In the genomic region with DNA sequence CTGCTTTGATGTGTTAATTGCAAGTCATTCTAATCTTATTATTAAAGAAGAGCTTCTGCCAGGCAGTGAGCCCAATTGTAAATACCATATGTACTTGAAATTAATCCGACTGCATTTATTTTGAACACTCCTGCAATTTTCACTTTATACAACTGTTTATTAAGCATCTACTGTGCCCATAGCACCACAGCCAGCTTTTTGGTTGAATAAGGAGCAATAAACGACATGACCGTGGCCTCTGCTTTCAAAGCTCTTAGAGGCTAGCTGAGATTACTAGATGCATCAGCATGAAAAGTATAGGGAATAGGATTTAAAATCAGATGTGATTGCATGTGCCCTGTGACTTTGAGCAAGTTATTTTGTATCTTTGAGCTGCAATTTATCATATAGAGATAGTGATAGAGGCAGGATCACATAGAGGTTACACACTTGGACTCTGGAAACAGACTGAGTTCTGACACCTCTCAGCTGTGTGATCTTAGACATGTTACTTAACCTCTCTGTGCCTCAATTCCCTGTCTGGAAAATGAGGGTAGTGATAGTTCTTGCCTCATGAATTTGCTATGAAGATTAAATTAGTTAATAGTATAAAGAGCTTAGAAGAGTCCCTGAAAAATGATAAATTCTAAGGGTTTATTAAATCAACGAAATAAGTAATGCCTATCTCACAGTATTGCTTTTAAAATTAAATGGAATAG, we compare ENCODE assay signal across 18 cellular contexts.
A peak's percentile ranks its signal among the peaks of the same experiment; 100 is the strongest.
DNase-seq lines count a peak whose midpoint lies in the region; ATAC-seq, FAIRE-seq and TF ChIP-seq lines count a peak whose summit lies in the region.
"Had no signal": no experiment of that assay in that cellular context is flagged by ENCODE, and none has a peak within 500 bp of the region (broad histone marks: within the 10 kb centered on the region; RNA-seq: fewer than 3 reads in every experiment).

No MANE protein-coding gene starts in this region.

- H3K27me3 Mint-ChIP-seq in Caco-2 (ENCODE audit: insufficient read depth, unreplicated experiment), result no peaks in the 10 kb centered on the region

- DNase-seq in HepG2 (ENCODE audit: low spot score) (no peak), right lobe of liver (no peak), NCI-H524 treated with DMSO at 0.1 percent for 48 hours (lab: John Stamatoyannopoulos, UW) (peak; percentile 66), WERI-Rb-1 (no peak), islet precursor cell (peak; percentile 6), RWPE1 (ENCODE audit: low spot score) (no peak), GM19240 (ENCODE audit: insufficient read length, low spot score) (no peak), Caco-2 (no peak)
- DNase-seq: CD8-positive, alpha-beta T cell; H7; HFFc6 had no signal

- BruUV-seq in HepG2 (replicated peaks; lab: Mats Ljungman, UMichigan), result no TSS peak
- BruUV-seq in Caco-2 (replicated peaks; lab: Mats Ljungman, UMichigan), result no TSS peak

- H2AFZ ChIP-seq in HepG2 (ENCODE audit: low read length), result no peak overlapping the region

- no peaks in the 10 kb centered on the region for H3K9me3 Mint-ChIP-seq in Caco-2 (ENCODE audit: unreplicated experiment)
- H3K9me3 Mint-ChIP-seq: CD8-positive, alpha-beta T cell had no signal

- H3K9ac ChIP-seq in HepG2 (ENCODE audit: insufficient read depth, low read depth, low read length), result no peak overlapping the region
- H3K9ac ChIP-seq: BLaER1 treated with 17β-estradiol and CSF1 and Interleukin-3, amounts not matched to agents 10 nM and 100 nM had no signal

- in situ Hi-C loops in HepG2 (cut with HindIII; ENCODE audit: extremely low pct_ligation_motif_present, low pct_unique_long_range_greater_than_20kb), result no loop called here

- no peaks in the 10 kb centered on the region for H3K36me3 Mint-ChIP-seq in Caco-2 (ENCODE audit: insufficient read depth, unreplicated experiment)
- H3K36me3 Mint-ChIP-seq: CD8-positive, alpha-beta T cell had no signal

- no peak for ATAC-seq in HepG2
- no peak for ATAC-seq in right lobe of liver
- ATAC-seq: CD8-positive, alpha-beta T cell; HCT116 had no signal

- H3K4me1 Mint-ChIP-seq in Caco-2 (ENCODE audit: low read depth, unreplicated experiment), result no peaks in the 10 kb centered on the region

- H3K27ac Mint-ChIP-seq in Caco-2 (ENCODE audit: unreplicated experiment), result no peak overlapping the region
- H3K27ac Mint-ChIP-seq: CD8-positive, alpha-beta T cell; HFFc6 had no signal

- no peak overlapping the region for H3K4me3 Mint-ChIP-seq in Caco-2 (ENCODE audit: unreplicated experiment)
- H3K4me3 Mint-ChIP-seq: CD8-positive, alpha-beta T cell; GM23338; HFFc6 had no signal

- POLR2A ChIA-PET in HepG2 (lab: Yijun Ruan, JAX), result no interaction called here
- POLR2A ChIA-PET in RWPE1 (lab: Yijun Ruan, JAX; ENCODE audit: low non-redundant PET), result no interaction called here
- POLR2A ChIA-PET in Caco-2 (lab: Charles Lee), result no interaction called here

- TF ChIP-seq CTCF in HepG2 (CRISPR knock-in tag; IDR thresholded peaks at IDR 0.05) (no peak), right lobe of liver (IDR thresholded peaks at IDR 0.05) (no peak), WERI-Rb-1 (IDR thresholded peaks at IDR 0.05; ENCODE audit: low read depth, low read length) (no peak), RWPE1 (conservative IDR thresholded peaks at IDR 0.05; ENCODE audit: low read depth) (no peak), Caco-2 (IDR thresholded peaks at IDR 0.05; ENCODE audit: insufficient read depth in 1 of 2, low read depth in 1 of 2, low read length in 1 of 2, severe bottlenecking in 1 of 2, unreplicated experiment in 1 of 2) (no peak)

- TF ChIP-seq RAD21 in HepG2 (CRISPR knock-in tag; IDR thresholded peaks at IDR 0.05), result no peak

- no peak overlapping the region for H3K27ac ChIP-seq in HepG2 (ENCODE audit: extremely low read length, insufficient read depth, low read length)
- H3K27ac ChIP-seq in right lobe of liver, result no peak overlapping the region
- peak overlapping the region; percentile 2; the same call in 1 of the 2 replicates for H3K27ac ChIP-seq in WERI-Rb-1
- no peak overlapping the region for H3K27ac ChIP-seq in RWPE1
- H3K27ac ChIP-seq: 22Rv1; BLaER1 treated with 17β-estradiol and CSF1 and Interleukin-3, amounts not matched to agents 10 nM and 100 nM had no signal

- H3K27me3 ChIP-seq in HepG2 (ENCODE audit: control insufficient read depth in 1 of 2, insufficient read depth in 2 of 2, low read length in 2 of 2) (peaks cover 2 to 20% of the 10 kb centered on the region in 2 experiments; a peak in 3 of 5 replicates), right lobe of liver (no peaks in the 10 kb centered on the region), WERI-Rb-1 (ENCODE audit: insufficient read depth, low read depth, severe bottlenecking) (no peaks in the 10 kb centered on the region), Caco-2 (replicated peaks; ENCODE audit: control insufficient read depth, insufficient read depth, low read length) (no peaks in the 10 kb centered on the region)
- H3K27me3 ChIP-seq: BLaER1 treated with 17β-estradiol and CSF1 and Interleukin-3, amounts not matched to agents 10 nM and 100 nM had no signal

- no peaks in the 10 kb centered on the region for H3K36me3 ChIP-seq in HepG2 (replicated peaks in 1 of 2; ENCODE audit: control insufficient read depth in 1 of 2, insufficient read depth in 2 of 2, low read length in 2 of 2)
- H3K36me3 ChIP-seq in right lobe of liver, result no peaks in the 10 kb centered on the region
- no peaks in the 10 kb centered on the region for H3K36me3 ChIP-seq in WERI-Rb-1
- H3K36me3 ChIP-seq in Caco-2 (ENCODE audit: control insufficient read depth, insufficient read depth, low read length), result no peaks in the 10 kb centered on the region
- H3K36me3 ChIP-seq: BLaER1 treated with 17β-estradiol and CSF1 and Interleukin-3, amounts not matched to agents 10 nM and 100 nM had no signal

- CTCF ChIA-PET in HepG2 (lab: Yijun Ruan, JAX; ENCODE audit: low intra/inter-chr PET ratio, low total read pairs) (no interaction called here), RWPE1 (lab: Yijun Ruan, JAX) (no interaction called here), Caco-2 (lab: Charles Lee) (no interaction called here)

- no peak overlapping the region for H3K4me2 ChIP-seq in HepG2 (ENCODE audit: low read depth, low read length)
- H3K4me2 ChIP-seq: BLaER1 treated with 17β-estradiol and CSF1 and Interleukin-3, amounts not matched to agents 10 nM and 100 nM had no signal

- 35% methylated on average over 4 of the region's 4 CpGs for WGBS in HepG2 (ENCODE audit: low lambda C conversion rate)
- 70% methylated on average over 4 of the region's 4 CpGs for WGBS in right lobe of liver (ENCODE audit: insufficient coverage, low coverage, low lambda C conversion rate, missing lambda C conversion rate)

- TF ChIP-seq EP300 in HepG2 (IDR thresholded peaks at IDR 0.05; ENCODE audit: low read depth in 2 of 2, low read length in 2 of 2), result no peak
- TF ChIP-seq EP300 in HepG2 (CRISPR knock-in tag; IDR thresholded peaks at IDR 0.05; ENCODE audit: borderline replicate concordance), result no peak

- H3K9me3 ChIP-seq in HepG2 (ENCODE audit: low read length) (no peaks in the 10 kb centered on the region), right lobe of liver (no peaks in the 10 kb centered on the region), WERI-Rb-1 (ENCODE audit: severe bottlenecking) (no peaks in the 10 kb centered on the region), Caco-2 (peaks cover 3% of the 10 kb centered on the region; the same call in 1 of the 2 replicates)
- H3K9me3 ChIP-seq: BLaER1 treated with 17β-estradiol and CSF1 and Interleukin-3, amounts not matched to agents 10 nM and 100 nM had no signal

- TF ChIP-seq POLR2A in HepG2 (IDR thresholded peaks at IDR 0.05; ENCODE audit: insufficient read depth in 1 of 2, low read depth in 2 of 2, low read length in 2 of 2) (no peak), right lobe of liver (IDR thresholded peaks at IDR 0.05) (no peak)

- H4K20me1 ChIP-seq in HepG2 (ENCODE audit: insufficient read depth, low read length), result no peaks in the 10 kb centered on the region
- H4K20me1 ChIP-seq: BLaER1 treated with 17β-estradiol and CSF1 and Interleukin-3, amounts not matched to agents 10 nM and 100 nM had no signal

- intact Hi-C loops in HepG2 (cut with micrococcal nuclease; ENCODE audit: unreplicated experiment) (no loop called here), right lobe of liver (cut with DNase I) (no loop called here), Caco-2 (cut with micrococcal nuclease; ENCODE audit: unreplicated experiment) (no loop called here)

- no peaks in the 10 kb centered on the region for H3K4me1 ChIP-seq in HepG2 (ENCODE audit: insufficient read depth, low read length)
- H3K4me1 ChIP-seq in right lobe of liver, result no peaks in the 10 kb centered on the region
- no peaks in the 10 kb centered on the region for H3K4me1 ChIP-seq in Caco-2

- no peaks in the 10 kb centered on the region for H3K79me2 ChIP-seq in HepG2 (ENCODE audit: insufficient read depth, low read length)

- no peak for FAIRE-seq in HepG2 (lab: Jason Lieb, UNC)
- FAIRE-seq: G401.6, GM12891, GM19239 had no signal

- H3K4me3 ChIP-seq in HepG2 (replicated peaks in 1 of 3; ENCODE audit: insufficient read depth in 1 of 3, low read depth in 2 of 3, low read length in 3 of 3), result no peak overlapping the region
- H3K4me3 ChIP-seq in right lobe of liver, result no peak overlapping the region
- no peak overlapping the region for H3K4me3 ChIP-seq in WERI-Rb-1 (ENCODE audit: low read depth, low read length)
- no peak overlapping the region for H3K4me3 ChIP-seq in Caco-2 (ENCODE audit: low read depth, low read length)
- H3K4me3 ChIP-seq: BLaER1 treated with 17β-estradiol and CSF1 and Interleukin-3, amounts not matched to agents 10 nM and 100 nM; GM23338 had no signal

TF ChIP-seq in HepG2, 621 proteins besides CTCF, POLR2A, EP300 and RAD21:
- no peak for TF ChIP-seq NBN (conservative IDR thresholded peaks at IDR 0.05)
- TF ChIP-seq PLRG1 (conservative IDR thresholded peaks at IDR 0.05), result no peak
- TF ChIP-seq NFE2L2 (IDR thresholded peaks at IDR 0.05; ENCODE audit: low read length), result peak; percentile 39; the same call in 1 of the 2 replicates
- TF ChIP-seq, protein P1, sequence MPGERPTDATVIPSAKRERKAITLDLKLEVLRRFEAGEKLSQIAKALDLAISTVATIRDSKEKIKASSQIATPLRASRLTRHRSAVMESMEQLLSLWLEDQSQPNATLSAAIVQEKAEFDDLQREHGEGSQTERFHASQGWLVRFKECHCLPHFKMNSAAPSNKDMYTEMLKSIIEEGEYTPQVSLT (CRISPR knock-in tag; IDR thresholded peaks at IDR 0.05; ENCODE audit: borderline replicate concordance, low read depth), result no peak

Comparison
In these comparisons a context has a peak if more than half of its experiments do, and no peak if none do; other contexts are left out.
1. DNase-seq: peak in NCI-H524 treated with DMSO at 0.1 percent for 48 hours (single experiment) and islet precursor cell (single experiment); none in HepG2 (single experiment), right lobe of liver (0 of 3), WERI-Rb-1 (single experiment), RWPE1 (single experiment), GM19240 (single experiment) and Caco-2 (0 of 2).